ENCODE assay signal across 8 cellular contexts in genomic region chr6:138403324-138403800, GRCh38. TPM values are rescaled to one million over a fixed set of nuclear protein-coding genes. Genes with fewer than 3 reads are reported as not detected.
DNase-seq lines count a peak whose midpoint lies in the region; ATAC-seq, FAIRE-seq and TF ChIP-seq lines count a peak whose summit lies in the region.

No MANE protein-coding gene starts in this region.

- peak overlapping the region; percentile 37 for H3K27ac Mint-ChIP-seq in activated CD4-positive, alpha-beta T cell treated with anti-CD3 and anti-CD28 coated beads for 36 hours

- no peaks in the 10 kb centered on the region for H3K27me3 Mint-ChIP-seq in activated CD4-positive, alpha-beta T cell treated with anti-CD3 and anti-CD28 coated beads for 36 hours

- ATAC-seq in activated CD4-positive, alpha-beta T cell treated with anti-CD3 and anti-CD28 coated beads for 36 hours: peak; percentile 28
- ATAC-seq in HG03025 (IDR thresholded peaks at IDR 0.05; ENCODE audit: low FRiP score, unreplicated experiment): peak; percentile 15

- peak overlapping the region; percentile 70 for H3K4me3 Mint-ChIP-seq in activated CD4-positive, alpha-beta T cell treated with anti-CD3 and anti-CD28 coated beads for 36 hours

- intact Hi-C loops in activated CD4-positive, alpha-beta T cell treated with anti-CD3 and anti-CD28 coated beads for 36 hours (cut with DNase I, micrococcal nuclease): loop anchor here (5.0 to 10.0 kb wide), 3 partner anchors 286 to 581 kb away; partner anchors contain the start of gene REPS1 (in 1 of the 2)

- H3K4me1 Mint-ChIP-seq in activated CD4-positive, alpha-beta T cell treated with anti-CD3 and anti-CD28 coated beads for 36 hours: peaks cover 6% of the 10 kb centered on the region

- H3K4me1 ChIP-seq in Peyer's patch (peaks cover 0 to 15% (median 0%) of the 10 kb centered on the region in 4 donors), small intestine (ENCODE audit: control insufficient read depth in 2 of 2, insufficient read depth in 1 of 2, low read depth in 1 of 2, low read length in 1 of 2) (peaks cover 0 to 2% of the 10 kb centered on the region in 2 donors)

- TF ChIP-seq POLR2A in Peyer's patch (IDR thresholded peaks at IDR 0.05): no peak

- WGBS in small intestine, 3 donors: 0 to 2% (median 0%) methylated on average over 28 to 30 of the region's 30 CpGs

- peak in 2 of 6 experiments; percentile 8 to 28 for TF ChIP-seq CTCF in Peyer's patch (IDR thresholded peaks at IDR 0.05)

- CTCF ChIA-PET in activated CD4-positive, alpha-beta T cell treated with anti-CD3 and anti-CD28 coated beads for 36 hours (lab: Charles Lee): interaction anchor here (0.6 to 1.4 kb wide), 4 partner anchors 52 to 287 kb away, joined by 3 to 5 read pairs (median 3); no protein-coding TSS in a partner anchor

- POLR2A ChIA-PET in activated CD4-positive, alpha-beta T cell treated with anti-CD3 and anti-CD28 coated beads for 36 hours (lab: Charles Lee): interaction anchor here (0.6 kb wide), 1 partner anchor 148 kb away, joined by 3 read pairs; no protein-coding TSS in a partner anchor

- H3K27me3 ChIP-seq in Peyer's patch: no peaks in the 10 kb centered on the region
- no peaks in the 10 kb centered on the region for H3K27me3 ChIP-seq in small intestine (ENCODE audit: control insufficient read depth in 2 of 2, insufficient read depth in 2 of 2, low read length in 2 of 2)

- H3K36me3 ChIP-seq in Peyer's patch (peaks cover 0 to 28% (median 0%) of the 10 kb centered on the region in 3 donors), small intestine (ENCODE audit: control insufficient read depth in 2 of 2, insufficient read depth in 2 of 2, low read length in 2 of 2) (peaks cover 4 to 9% of the 10 kb centered on the region in 2 donors)

- no peak for FAIRE-seq in small intestine (lab: Jason Lieb, UNC)

- no peaks in the 10 kb centered on the region for H3K9me3 ChIP-seq in Peyer's patch
- no peaks in the 10 kb centered on the region for H3K9me3 ChIP-seq in iPS-18c (ENCODE audit: control insufficient read depth, insufficient read depth, low read length)
- H3K9me3 ChIP-seq in small intestine (ENCODE audit: control insufficient read depth, low read depth): no peaks in the 10 kb centered on the region

- DNase-seq in activated CD4-positive, alpha-beta T cell treated with anti-CD3 and anti-CD28 coated beads for 36 hours: peak; percentile 42
- DNase-seq in activated CD4-positive, alpha-beta T cell treated with anti-CD3 and anti-CD28 coated beads for 1 hour: no peak
- DNase-seq in Peyer's patch (peak; percentile 55 to 71 (median 69)), astrocyte of the hippocampus (ENCODE audit: low read depth, low spot score) (peak; percentile 72), small intestine (peak; percentile 13), SKM-1 (lab: John Stamatoyannopoulos, UW; ENCODE audit: unreplicated experiment) (no peak)

- peak overlapping the region; percentile 75 to 96 (median 86) for H3K4me3 ChIP-seq in Peyer's patch
- H3K4me3 ChIP-seq in iPS-18c (ENCODE audit: insufficient read depth, low read depth, low read length): peak overlapping the region; percentile 88
- peak overlapping the region; percentile 85 to 90 for H3K4me3 ChIP-seq in small intestine (ENCODE audit: low read depth in 1 of 2, low read length in 2 of 2)

- H3K27ac ChIP-seq in Peyer's patch: peak overlapping the region; percentile 88 to 96 (median 95)
- peak overlapping the region; percentile 73 to 98 for H3K27ac ChIP-seq in small intestine (ENCODE audit: low read depth in 1 of 2, low read length in 1 of 2)

- H3K36me3 Mint-ChIP-seq in activated CD4-positive, alpha-beta T cell treated with anti-CD3 and anti-CD28 coated beads for 36 hours (ENCODE audit: low read depth): peaks cover 4% of the 10 kb centered on the region

- H3K9me3 Mint-ChIP-seq in activated CD4-positive, alpha-beta T cell treated with anti-CD3 and anti-CD28 coated beads for 36 hours (ENCODE audit: low read depth): no peaks in the 10 kb centered on the region

RNA-seq across cellular contexts. Expression of gene HEBP2, which starts 0.7 kb away (rescaled TPM):
- 1 to 10 TPM; 4.0 to 4.7 TPM for total RNA-seq in activated CD4-positive, alpha-beta T cell treated with anti-CD3 and anti-CD28 coated beads for 36 hours
- total RNA-seq in Peyer's patch: 10 to 100 TPM; 30.4 to 85.8 (median 46.6) TPM
- polyA plus RNA-seq in small intestine: 10 to 100 TPM; 17.0 to 28.9 (median 19.9) TPM

RNA-seq across cellular contexts. Expression of gene SMIM28, which starts 25.7 kb away (rescaled TPM):
- not detected for total RNA-seq in activated CD4-positive, alpha-beta T cell treated with anti-CD3 and anti-CD28 coated beads for 36 hours
- total RNA-seq in Peyer's patch: not detected
- 1 to 10 TPM in 1 of 3 donors, not detected in 2; 2.3 TPM for polyA plus RNA-seq in small intestine

Comparison
In these comparisons a context has a peak if more than half of its experiments do, and no peak if none do; other contexts are left out.
1. DNase-seq: peak in activated CD4-positive, alpha-beta T cell treated with anti-CD3 and anti-CD28 coated beads for 36 hours (single experiment), Peyer's patch (3 of 3), astrocyte of the hippocampus (single experiment) and small intestine (single experiment); none in activated CD4-positive, alpha-beta T cell treated with anti-CD3 and anti-CD28 coated beads for 1 hour (single experiment) and SKM-1 (single experiment).
2. RNA of gene HEBP2, which starts 0.7 kb away (total RNA-seq): 30.4 to 85.8 TPM in Peyer's patch; 4.0 to 4.7 TPM in activated CD4-positive, alpha-beta T cell treated with anti-CD3 and anti-CD28 coated beads for 36 hours; every median in the first group is over 4 times any median in the second.
3. Peak in every context shown above with its lines, with median percentiles within 50 percentile points of each other: H3K4me3 ChIP-seq.